8 cellular contexts compared by ENCODE assay signal in the genomic region with DNA sequence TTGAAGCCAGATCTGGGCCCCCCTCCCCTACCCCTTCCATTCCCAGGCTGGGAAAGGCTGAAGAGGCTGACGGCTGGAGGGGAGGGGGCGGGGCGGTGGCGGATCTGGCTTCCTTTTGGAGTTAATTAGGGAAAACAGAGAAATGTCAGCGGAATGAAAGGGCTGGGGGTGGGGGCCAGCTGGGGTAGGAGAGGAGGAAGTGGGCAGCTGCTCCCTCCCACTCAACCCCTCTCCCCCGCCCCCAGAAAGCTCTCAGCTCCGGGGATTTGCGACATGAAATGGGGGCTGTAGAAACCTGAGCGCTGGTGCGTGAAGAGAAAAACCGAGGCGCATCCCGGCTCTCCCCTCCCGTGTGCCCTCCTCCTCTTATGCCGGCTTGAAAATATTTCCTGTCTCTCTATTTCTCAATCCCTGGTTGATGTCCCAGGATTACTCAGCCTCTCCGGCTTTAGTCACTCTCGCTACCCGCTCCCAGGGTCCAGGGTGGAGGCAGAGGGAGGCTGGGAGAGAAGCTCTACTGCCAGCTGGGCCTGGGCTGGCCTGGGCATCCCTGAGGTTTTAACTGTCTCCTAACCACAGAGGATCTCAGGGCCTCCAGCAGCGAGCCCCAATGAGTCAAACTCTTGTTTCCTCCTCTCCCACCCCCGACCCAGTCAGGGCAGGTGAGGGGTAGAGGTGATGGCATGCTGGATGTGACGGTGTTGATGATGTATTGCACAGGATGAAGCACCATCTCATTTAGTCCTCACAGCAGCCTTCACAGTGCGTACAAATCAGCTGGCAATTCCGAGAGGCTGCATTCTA. TPM values are rescaled to one million over a fixed set of nuclear protein-coding genes. Genes with fewer than 3 reads are reported as not detected.
DNase-seq lines count a peak whose midpoint lies in the region; ATAC-seq, FAIRE-seq and TF ChIP-seq lines count a peak whose summit lies in the region.

No MANE protein-coding gene starts in this region.

- in situ Hi-C loops in GM23248 (cut with MboI), result no loop called here

- 1 to 4% methylated on average over 10 to 23 of the region's 23 CpGs for WGBS in GM23248 (ENCODE audit: low coverage in 1 of 2, low lambda C conversion rate in 2 of 2, missing lambda C conversion rate in 2 of 2), 2 experiments

- TF ChIP-seq CTCF in nephron (IDR thresholded peaks at IDR 0.05; ENCODE audit: unreplicated experiment in 3 of 3), result no peak

- peak overlapping the region; percentile 99 to 100 (median 99) for H3K27ac Mint-ChIP-seq in nephron

- peak overlapping the region; percentile 83 for H3K9ac ChIP-seq in GM23248

- DNase-seq in GM23248, result peak; percentile 99
- peak; percentile 98 for DNase-seq in RCC 7860 (ENCODE audit: low spot score)
- no peak for DNase-seq in epithelial cell of prostate (ENCODE audit: low read depth, low spot score)
- DNase-seq in NCI-H2107 (lab: John Stamatoyannopoulos, UW), result no peak
- no peak for DNase-seq in medulla oblongata (ENCODE audit: extremely low spot score)

- H2AFZ ChIP-seq in ACC112 (ENCODE audit: low read length, unreplicated experiment), result no peak overlapping the region
- H2AFZ ChIP-seq in GM23248, result no peak overlapping the region

- no peak for ATAC-seq in GM18517 (IDR thresholded peaks at IDR 0.05; ENCODE audit: unreplicated experiment)

- H3K9me3 ChIP-seq in GM23248 (ENCODE audit: low read depth), result no peaks in the 10 kb centered on the region

- no peaks in the 10 kb centered on the region for H3K9me2 ChIP-seq in GM23248 (ENCODE audit: insufficient read depth)

- peaks cover 46% of the 10 kb centered on the region for H3K36me3 Mint-ChIP-seq in nephron (ENCODE audit: low read depth)

- H4K20me1 ChIP-seq in GM23248 (ENCODE audit: insufficient read depth), result no peaks in the 10 kb centered on the region

- peak overlapping the region; percentile 74 to 80 (median 79) for H3K4me3 Mint-ChIP-seq in nephron

- H3K4me1 Mint-ChIP-seq in nephron, result peaks cover 80% of the 10 kb centered on the region

- peak overlapping the region; percentile 87 for H3K4me2 ChIP-seq in GM23248 (ENCODE audit: unreplicated experiment)

- peak overlapping the region; percentile 62 for H3K4me3 ChIP-seq in ACC112 (ENCODE audit: low read depth, low read length)
- H3K4me3 ChIP-seq in GM23248, result peak overlapping the region; percentile 67

- H3K36me3 ChIP-seq in ACC112 (ENCODE audit: insufficient read depth, low read length), result no peaks in the 10 kb centered on the region
- 0 out of 2 replicates have a peak, but pooled peaks cover 3% of the 10 kb centered on the region for H3K36me3 ChIP-seq in GM23248 (ENCODE audit: low read depth)

- H3F3A ChIP-seq in GM23248 (ENCODE audit: insufficient read depth), result peaks cover 46% of the 10 kb centered on the region

- no peaks in the 10 kb centered on the region for H3K9me3 Mint-ChIP-seq in nephron

- H3K27ac ChIP-seq in ACC112 (ENCODE audit: low read depth, low read length), result peak overlapping the region; percentile 87
- peak overlapping the region; percentile 97 for H3K27ac ChIP-seq in GM23248
- H3K27ac ChIP-seq in epithelial cell of prostate, result peak overlapping the region; percentile 94

- peak; percentile 98 for FAIRE-seq in RCC 7860 (lab: Jason Lieb, UNC)

- peaks cover 43% of the 10 kb centered on the region for H3K4me1 ChIP-seq in ACC112 (ENCODE audit: control insufficient read depth, insufficient read depth, low read length, unreplicated experiment)
- peaks cover 52% of the 10 kb centered on the region for H3K4me1 ChIP-seq in GM23248 (ENCODE audit: insufficient read depth)

- H3K79me2 ChIP-seq in ACC112 (ENCODE audit: control insufficient read depth, insufficient read depth, low read length, unreplicated experiment) (no peaks in the 10 kb centered on the region), GM23248 (ENCODE audit: insufficient read depth) (peaks cover 17% of the 10 kb centered on the region; the same call in 1 of the 2 replicates)

- H3K27me3 ChIP-seq in ACC112 (ENCODE audit: insufficient read depth, low read length) (no peaks in the 10 kb centered on the region), GM23248 (replicated peaks; ENCODE audit: insufficient read depth) (no peaks in the 10 kb centered on the region)

- H3K27me3 Mint-ChIP-seq in nephron (ENCODE audit: low read depth), result no peaks in the 10 kb centered on the region

RNA-seq across cellular contexts. Expression of a gene that starts 20.1 kb away (rescaled TPM):
- total RNA-seq in GM23248 (2014; rRNA removed; shearing (Covaris generic)), result 2.2 and 3.2 TPM in 2 replicates
- polyA plus RNA-seq in GM23248 (2016; fragmentation: Nextera tagmentation; extraction: Ambion mirVana), result 1.8 and 2.5 TPM in 2 replicates

RNA-seq across cellular contexts. Expression of a gene that starts 24.2 kb away (rescaled TPM):
- total RNA-seq in GM23248 (2014; rRNA removed; shearing (Covaris generic)), result 0.38 and 0.54 TPM in 2 replicates
- polyA plus RNA-seq in GM23248 (2016; fragmentation: Nextera tagmentation; extraction: Ambion mirVana), result 0.11 and 0.16 TPM in 2 replicates

RNA-seq across cellular contexts. Expression of a gene that starts 33.2 kb away (rescaled TPM):
- 44.6 and 53.1 TPM in 2 replicates for total RNA-seq in GM23248 (2014; rRNA removed; shearing (Covaris generic))
- polyA plus RNA-seq in GM23248 (2016; fragmentation: Nextera tagmentation; extraction: Ambion mirVana), result 74.4 and 77.4 TPM in 2 replicates

Comparison
In these comparisons a context has a peak if more than half of its experiments do, and no peak if none do; other contexts are left out.
1. DNase-seq: peak in GM23248 (single experiment) and RCC 7860 (single experiment); none in epithelial cell of prostate (single experiment), NCI-H2107 (single experiment) and medulla oblongata (single experiment).
2. Peak in every context shown above with its lines, with median percentiles within 50 percentile points of each other: H3K27ac ChIP-seq.